26 cellular contexts compared by ENCODE assay signal in the genomic region with DNA sequence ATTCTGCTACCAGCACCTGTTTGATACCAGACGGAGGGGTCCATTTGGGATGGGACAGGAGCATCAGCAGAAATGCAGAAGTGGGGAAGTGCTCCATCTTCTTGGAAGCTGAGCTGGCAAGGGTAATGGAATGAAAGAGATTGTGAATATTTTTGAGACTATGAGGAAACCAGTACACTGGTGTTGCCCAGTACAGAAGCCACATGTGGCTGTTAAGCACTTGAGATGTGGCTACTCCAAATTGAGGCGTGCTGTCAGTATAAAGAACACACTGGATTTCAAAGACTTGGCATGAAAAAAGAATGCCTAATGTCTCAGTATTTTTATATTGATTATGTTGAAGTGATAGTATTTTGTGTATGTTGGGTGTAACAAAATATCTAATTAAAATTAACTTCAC.
"Had no signal": no experiment of that assay in that cellular context is flagged by ENCODE, and none has a peak within 500 bp of the region (broad histone marks: within the 10 kb centered on the region; RNA-seq: fewer than 3 reads in every experiment).

No MANE protein-coding gene starts in this region.

- H3K27me3 ChIP-seq: brain microvascular endothelial cell had no signal

- H3K27ac ChIP-seq: brain microvascular endothelial cell, SK-N-MC had no signal

- DNase-seq: activated CD4-positive, alpha-beta memory T cell treated with anti-CD3 and anti-CD28 coated beads for 36 hours; activated CD4-positive, alpha-beta T cell treated with anti-CD3 and anti-CD28 coated beads, Interleukin-2, amount 10 ng/mL, durations not matched to agents 7 days and 5 days; activated CD4-positive, CD25-positive, alpha-beta regulatory T cell; activated CD8-positive, alpha-beta memory T cell treated with anti-CD3 and anti-CD28 coated beads for 24 hours; activated effector memory CD4-positive, alpha-beta T cell treated with anti-CD3 and anti-CD28 coated beads, Interleukin-2, amount 50 U/mL, for 16 hours; activated naive CD4-positive, alpha-beta T cell treated with Interleukin-2 at 50 U/mL for 16 hours; activated T-cell treated with anti-CD3 and anti-CD28 coated beads, Interleukin-2, amount 50 U/mL, for 4 hours; brain microvascular endothelial cell; Karpas-422; MM.1S; NCI-H1105; NCI-H1436; NCI-H1694 treated with DMSO at 0.1 percent for 48 hours; NCI-H2029 treated with DMSO at 0.1 percent for 48 hours; NCI-H345; NCI-H510A; NCI-H526 treated with DMSO at 0.1 percent for 48 hours; NCI-H82; T-cell; T-helper 2 cell; T1000 had no signal

- FAIRE-seq: K562, TTC549 had no signal

- H3K4me3 ChIP-seq: K562, SK-N-MC had no signal

- ATAC-seq: activated naive CD4-positive, alpha-beta T cell treated with anti-CD3 and anti-CD28 coated beads, Interleukin-2, amount 50 U/mL, for 72 hours; activated T-cell treated with anti-CD3 and anti-CD28 coated beads, Interleukin-2, amount 50 U/mL, for 4 hours; Panc1; T-cell had no signal
